Comparison of ENCODE assay signal across 8 cellular contexts in genomic region chr17:32267690-32268205, GRCh38. TPM values are rescaled to one million over a fixed set of nuclear protein-coding genes. Genes with fewer than 3 reads are reported as not detected.
DNase-seq lines count a peak whose midpoint lies in the region; ATAC-seq, FAIRE-seq and TF ChIP-seq lines count a peak whose summit lies in the region.

No MANE protein-coding gene starts in this region.

- peaks cover 24% of the 10 kb centered on the region for H3K4me1 Mint-ChIP-seq in CD14-positive monocyte
- H3K4me1 Mint-ChIP-seq in activated naive CD8-positive, alpha-beta T cell (ENCODE audit: low read depth), result peaks cover 17% of the 10 kb centered on the region

- H3K27me3 ChIP-seq in HUES64 (ENCODE audit: insufficient read depth, low read length), result peaks cover 57% of the 10 kb centered on the region
- no peaks in the 10 kb centered on the region for H3K27me3 ChIP-seq in lung (ENCODE audit: control insufficient read depth, insufficient read depth)
- H3K27me3 ChIP-seq in small intestine (ENCODE audit: control insufficient read depth in 2 of 2, insufficient read depth in 2 of 2, low read length in 2 of 2), result peaks cover 7 to 18% of the 10 kb centered on the region in 2 donors

- H3K4me3 ChIP-seq in HUES64 (ENCODE audit: low read length) (peak overlapping the region; percentile 26), lung (no peak overlapping the region), small intestine (ENCODE audit: low read depth in 1 of 2, low read length in 2 of 2) (no peak overlapping the region)

- no peak for FAIRE-seq in small intestine (lab: Jason Lieb, UNC)

- no peaks in the 10 kb centered on the region for H3K9me3 ChIP-seq in HUES64 (ENCODE audit: insufficient read depth, low read depth, low read length)
- H3K9me3 ChIP-seq in lung (ENCODE audit: control insufficient read depth in 2 of 2, insufficient read depth in 1 of 2, low read length in 1 of 2), result no peaks in the 10 kb centered on the region
- H3K9me3 ChIP-seq in small intestine (ENCODE audit: control insufficient read depth, low read depth), result no peaks in the 10 kb centered on the region

- 10% methylated on average over 9 of the region's 10 CpGs for WGBS in HUES64
- 10 to 13% methylated on average over 10 of the region's 10 CpGs for WGBS in lung, 2 donors
- 4 to 16% (median 11%) methylated on average over 10 of the region's 10 CpGs for WGBS in small intestine, 3 donors

- peaks cover 81 to 92% (median 86%) of the 10 kb centered on the region in 3 donors for H3K27me3 Mint-ChIP-seq in CD14-positive monocyte (ENCODE audit: low read depth in 3 of 3)
- H3K27me3 Mint-ChIP-seq in activated naive CD8-positive, alpha-beta T cell, result peaks cover 39% of the 10 kb centered on the region

- intact Hi-C loops in CD14-positive monocyte (cut with micrococcal nuclease), result loop anchor here in 1 of 2 donors (10.0 kb wide), 1 partner anchor 177 kb away; the partner anchor contains the start of gene PSMD11
- intact Hi-C loops in posterior vena cava (cut with DNase I), result no loop called here

- H3K27ac Mint-ChIP-seq in CD14-positive monocyte, result peak overlapping the region in 2 of 7 donors; percentile 27 to 50
- H3K27ac Mint-ChIP-seq in activated naive CD8-positive, alpha-beta T cell, result no peak overlapping the region

- H3K36me3 Mint-ChIP-seq in CD14-positive monocyte, result peaks cover 2 to 18% of the 10 kb centered on the region in 2 donors
- H3K36me3 Mint-ChIP-seq in activated naive CD8-positive, alpha-beta T cell, result no peaks in the 10 kb centered on the region

- peak; percentile 58 for ATAC-seq in lung (ENCODE audit: insufficient read depth, low FRiP score)

- peaks cover 0 to 24% (median 6%) of the 10 kb centered on the region in 7 donors for H3K9me3 Mint-ChIP-seq in CD14-positive monocyte
- no peaks in the 10 kb centered on the region for H3K9me3 Mint-ChIP-seq in activated naive CD8-positive, alpha-beta T cell (ENCODE audit: low read depth)

- no peak for DNase-seq in CD14-positive monocyte (ENCODE audit: low spot score)
- DNase-seq in lung (ENCODE audit: low spot score), result no peak
- no peak for DNase-seq in foreskin melanocyte
- DNase-seq in epidermal melanocyte (ENCODE audit: insufficient read length, low spot score), result no peak
- DNase-seq in small intestine, result no peak
- no peak for DNase-seq in posterior vena cava (ENCODE audit: low spot score)

- H3K4me3 Mint-ChIP-seq in CD14-positive monocyte, result peak overlapping the region; percentile 28 to 79
- peak overlapping the region; percentile 79 for H3K4me3 Mint-ChIP-seq in activated naive CD8-positive, alpha-beta T cell

- peaks cover 34% of the 10 kb centered on the region for H3K4me1 ChIP-seq in HUES64 (ENCODE audit: insufficient read depth, low read length)
- peaks cover 0 to 5% of the 10 kb centered on the region in 2 donors for H3K4me1 ChIP-seq in lung (ENCODE audit: control insufficient read depth in 2 of 2, insufficient read depth in 2 of 2, low read length in 2 of 2)
- H3K4me1 ChIP-seq in small intestine (ENCODE audit: control insufficient read depth in 2 of 2, insufficient read depth in 1 of 2, low read depth in 1 of 2, low read length in 1 of 2), result peaks cover 0 to 7% of the 10 kb centered on the region in 2 donors

- H3K27ac ChIP-seq in HUES64 (ENCODE audit: low read depth, low read length), result no peak overlapping the region
- no peak overlapping the region for H3K27ac ChIP-seq in lung (ENCODE audit: low read depth in 1 of 2, low read length in 1 of 2)
- H3K27ac ChIP-seq in small intestine (ENCODE audit: low read depth in 1 of 2, low read length in 1 of 2), result no peak overlapping the region

- H3K36me3 ChIP-seq in HUES64 (ENCODE audit: insufficient read depth, low read length) (no peaks in the 10 kb centered on the region), lung (ENCODE audit: control insufficient read depth in 2 of 2, insufficient read depth in 2 of 2, low read length in 2 of 2) (no peaks in the 10 kb centered on the region), small intestine (ENCODE audit: control insufficient read depth in 2 of 2, insufficient read depth in 2 of 2, low read length in 2 of 2) (no peaks in the 10 kb centered on the region)

- no peak for TF ChIP-seq CTCF in CD14-positive monocyte (IDR thresholded peaks at IDR 0.05)
- TF ChIP-seq CTCF in lung (IDR thresholded peaks at IDR 0.05; ENCODE audit: control extremely low read depth, extremely low read depth), result no peak

- no peak overlapping the region for H3K9ac ChIP-seq in HUES64 (ENCODE audit: low read depth, low read length)

RNA-seq across cellular contexts. Expression of gene RHBDL3, which starts 2.1 kb away (rescaled TPM):
- polyA plus RNA-seq in CD14-positive monocyte (not detected), lung (under 1 TPM; 0.14 to 0.17 TPM), small intestine (under 1 TPM in 1 of 3 donors, not detected in 2; 0.40 TPM)
- polyA plus RNA-seq in HUES64 (2013, experiment 1 of 2), result 5.7 TPM
- 5.7 TPM for polyA plus RNA-seq in HUES64 (2013, experiment 2 of 2)
- total RNA-seq in lung (under 1 TPM; 0.34 to 0.51 TPM), posterior vena cava (under 1 TPM in 1 of 2 donors, not detected in 1; 0.86 TPM)
